1 cellular context compared by ENCODE assay signal in genomic region chr13:19861762-19862161, GRCh38.
TF ChIP-seq lines count a peak whose summit lies in the region.

No MANE protein-coding gene starts in this region.

TF ChIP-seq in HepG2, 621 proteins besides CTCF, POLR2A, EP300 and RAD21 (continued from another document):
- TF ChIP-seq ZNF687 (CRISPR knock-in tag; IDR thresholded peaks at IDR 0.05) (no peak), SMC3 (IDR thresholded peaks at IDR 0.05; ENCODE audit: low read length) (no peak), ZNF556 (CRISPR knock-in tag; IDR thresholded peaks at IDR 0.05; ENCODE audit: borderline replicate concordance) (no peak), SSRP1 (CRISPR knock-in tag; IDR thresholded peaks at IDR 0.05) (no peak), MTA1 (CRISPR knock-in tag; IDR thresholded peaks at IDR 0.05; ENCODE audit: borderline replicate concordance) (no peak), RXRA (CRISPR knock-in tag; IDR thresholded peaks at IDR 0.05) (no peak)
